14 cellular contexts compared by ENCODE assay signal in genomic region chr5:128197911-128198522, GRCh38.
DNase-seq lines count a peak whose midpoint lies in the region; ATAC-seq and TF ChIP-seq lines count a peak whose summit lies in the region.
"Had no signal": no experiment of that assay in that cellular context is flagged by ENCODE, and none has a peak within 500 bp of the region (broad histone marks: within the 10 kb centered on the region; RNA-seq: fewer than 3 reads in every experiment).

No MANE protein-coding gene starts in this region.

- no peak overlapping the region for H3K4me3 ChIP-seq in H7 (ENCODE audit: insufficient read depth, low read depth, low read length)
- H3K4me3 ChIP-seq: ascending aorta had no signal

- H3K9me3 Mint-ChIP-seq in activated CD8-positive, alpha-beta T cell treated with anti-CD3 and anti-CD28 coated beads for 36 hours, result no peaks in the 10 kb centered on the region
- H3K9me3 Mint-ChIP-seq in activated CD8-positive, alpha-beta T cell treated with anti-CD3 and anti-CD28 coated beads, Interleukin-2, amount 10 ng/mL, durations not matched to agents 7 days and 5 days (ENCODE audit: insufficient read depth), result no peaks in the 10 kb centered on the region
- H3K9me3 Mint-ChIP-seq: activated B cell treated with CpG ODN at 0.5 μM for 24 hours, H9, immature natural killer cell had no signal

- H3K27me3 ChIP-seq in H7 (ENCODE audit: control insufficient read depth, insufficient read depth, low read length), result no peaks in the 10 kb centered on the region; the same call in 1 of the 2 replicates
- H3K27me3 ChIP-seq: ascending aorta had no signal

- H3K4me3 Mint-ChIP-seq in activated CD8-positive, alpha-beta T cell treated with anti-CD3 and anti-CD28 coated beads for 36 hours, result no peak overlapping the region
- H3K4me3 Mint-ChIP-seq in activated CD8-positive, alpha-beta T cell treated with anti-CD3 and anti-CD28 coated beads, Interleukin-2, amount 10 ng/mL, durations not matched to agents 7 days and 5 days, result no peak overlapping the region
- H3K4me3 Mint-ChIP-seq: activated B cell treated with CpG ODN at 0.5 μM for 24 hours; H9; immature natural killer cell; naive B cell; stimulated activated naive CD8-positive, alpha-beta T cell treated with anti-CD3 and anti-CD28 coated beads, Interleukin-15, Interleukin-2, amounts not matched to agents 100 ng/mL and 50 ng/mL, for 24 hours had no signal

- CTCF ChIA-PET in activated CD8-positive, alpha-beta T cell treated with anti-CD3 and anti-CD28 coated beads for 36 hours (lab: Charles Lee), result interaction anchor here (1.0 kb wide), 1 partner anchor 15 kb away, joined by 3 read pairs; no protein-coding TSS in a partner anchor
- CTCF ChIA-PET in activated CD8-positive, alpha-beta T cell treated with anti-CD3 and anti-CD28 coated beads, Interleukin-2, amount 10 ng/mL, durations not matched to agents 7 days and 5 days (lab: Charles Lee), result no interaction called here

- POLR2A ChIA-PET in activated CD8-positive, alpha-beta T cell treated with anti-CD3 and anti-CD28 coated beads for 36 hours (lab: Charles Lee), result no interaction called here
- POLR2A ChIA-PET in activated CD8-positive, alpha-beta T cell treated with anti-CD3 and anti-CD28 coated beads, Interleukin-2, amount 10 ng/mL, durations not matched to agents 7 days and 5 days (lab: Charles Lee), result no interaction called here

- peaks cover 1% of the 10 kb centered on the region for H3K27me3 Mint-ChIP-seq in activated CD8-positive, alpha-beta T cell treated with anti-CD3 and anti-CD28 coated beads for 36 hours
- peaks cover 15% of the 10 kb centered on the region for H3K27me3 Mint-ChIP-seq in activated CD8-positive, alpha-beta T cell treated with anti-CD3 and anti-CD28 coated beads, Interleukin-2, amount 10 ng/mL, durations not matched to agents 7 days and 5 days (ENCODE audit: low read depth)
- H3K27me3 Mint-ChIP-seq: naive B cell had no signal

- no peaks in the 10 kb centered on the region; the same call in 1 of the 2 replicates for H3K36me3 ChIP-seq in H7 (replicated peaks; ENCODE audit: control insufficient read depth, insufficient read depth, low read length)
- H3K36me3 ChIP-seq: ascending aorta had no signal

- ATAC-seq in activated CD8-positive, alpha-beta T cell treated with anti-CD3 and anti-CD28 coated beads for 36 hours, result peak; percentile 45
- ATAC-seq in activated CD8-positive, alpha-beta T cell treated with anti-CD3 and anti-CD28 coated beads, Interleukin-2, amount 10 ng/mL, durations not matched to agents 7 days and 5 days, result no peak
- ATAC-seq in GM19438 (IDR thresholded peaks at IDR 0.05; ENCODE audit: low read depth, unreplicated experiment) (peak; percentile 51), HG03175 (IDR thresholded peaks at IDR 0.05; ENCODE audit: unreplicated experiment) (peak; percentile 33), left colon (no peak)

- peaks cover 9% of the 10 kb centered on the region for H3K36me3 Mint-ChIP-seq in activated CD8-positive, alpha-beta T cell treated with anti-CD3 and anti-CD28 coated beads for 36 hours (ENCODE audit: low read depth)
- no peaks in the 10 kb centered on the region for H3K36me3 Mint-ChIP-seq in activated CD8-positive, alpha-beta T cell treated with anti-CD3 and anti-CD28 coated beads, Interleukin-2, amount 10 ng/mL, durations not matched to agents 7 days and 5 days (ENCODE audit: low read depth)

- peaks cover 39% of the 10 kb centered on the region for H3K4me1 Mint-ChIP-seq in activated CD8-positive, alpha-beta T cell treated with anti-CD3 and anti-CD28 coated beads for 36 hours (ENCODE audit: low read depth)
- peaks cover 34% of the 10 kb centered on the region for H3K4me1 Mint-ChIP-seq in activated CD8-positive, alpha-beta T cell treated with anti-CD3 and anti-CD28 coated beads, Interleukin-2, amount 10 ng/mL, durations not matched to agents 7 days and 5 days (ENCODE audit: low read depth)

- no peak overlapping the region for H3K27ac Mint-ChIP-seq in activated CD8-positive, alpha-beta T cell treated with anti-CD3 and anti-CD28 coated beads for 36 hours
- no peak overlapping the region for H3K27ac Mint-ChIP-seq in activated CD8-positive, alpha-beta T cell treated with anti-CD3 and anti-CD28 coated beads, Interleukin-2, amount 10 ng/mL, durations not matched to agents 7 days and 5 days
- H3K27ac Mint-ChIP-seq: activated B cell treated with CpG ODN at 0.5 μM for 24 hours; stimulated activated naive CD8-positive, alpha-beta T cell treated with anti-CD3 and anti-CD28 coated beads, Interleukin-15, Interleukin-2, amounts not matched to agents 100 ng/mL and 50 ng/mL, for 24 hours had no signal

- intact Hi-C loops in activated CD8-positive, alpha-beta T cell treated with anti-CD3 and anti-CD28 coated beads for 36 hours (cut with micrococcal nuclease), result no loop called here
- intact Hi-C loops in left colon (cut with DNase I, micrococcal nuclease), result loop anchor here in 1 of 2 donors (5.0 kb wide), 1 partner anchor 631 kb away; no protein-coding TSS in a partner anchor

- no peak for DNase-seq in activated CD8-positive, alpha-beta T cell treated with anti-CD3 and anti-CD28 coated beads for 36 hours
- DNase-seq in activated CD8-positive, alpha-beta T cell treated with anti-CD3 and anti-CD28 coated beads, Interleukin-2, amount 10 ng/mL, durations not matched to agents 7 days and 5 days, result no peak
- DNase-seq in kidney tubule cell (ENCODE audit: low spot score) (peak; percentile 37), left colon (no peak), H7 (no peak), NCI-H2196 treated with DMSO at 0.1 percent for 48 hours (lab: John Stamatoyannopoulos, UW; ENCODE audit: unreplicated experiment) (no peak)
- DNase-seq: activated B cell treated with CpG ODN at 0.5 μM for 24 hours, H9, immature natural killer cell, naive B cell had no signal

- TF ChIP-seq CTCF in activated CD8-positive, alpha-beta T cell treated with anti-CD3 and anti-CD28 coated beads for 36 hours (IDR thresholded peaks at IDR 0.05), result no peak

Comparison
In these comparisons a context has a peak if more than half of its experiments do, and no peak if none do; other contexts are left out.
1. ATAC-seq: peak in activated CD8-positive, alpha-beta T cell treated with anti-CD3 and anti-CD28 coated beads for 36 hours (single experiment), GM19438 (single experiment) and HG03175 (single experiment); none in activated CD8-positive, alpha-beta T cell treated with anti-CD3 and anti-CD28 coated beads, Interleukin-2, amount 10 ng/mL, durations not matched to agents 7 days and 5 days (single experiment) and left colon (single experiment).